Comparison of ENCODE assay signal across 23 cellular contexts in the genomic region with DNA sequence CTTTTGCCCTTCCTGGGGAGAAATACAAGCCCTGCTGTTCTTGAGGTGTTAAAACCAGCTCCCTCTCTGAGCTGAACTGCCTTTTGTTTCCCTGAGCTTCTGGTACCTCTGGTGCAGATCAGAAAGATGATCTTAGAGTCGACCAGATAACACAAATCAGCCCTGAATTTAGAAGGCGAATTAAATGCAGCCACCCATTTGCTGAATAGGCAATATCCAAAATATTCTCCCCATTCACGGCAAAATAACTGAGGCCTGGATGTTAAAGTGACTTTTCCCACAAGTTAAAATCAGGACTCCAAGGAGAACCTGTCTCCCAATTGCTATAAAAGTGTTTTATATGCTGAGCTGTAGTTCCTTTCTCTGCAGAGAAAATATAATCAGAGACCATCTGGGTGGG.
"Had no signal": no experiment of that assay in that cellular context is flagged by ENCODE, and none has a peak within 500 bp of the region (broad histone marks: within the 10 kb centered on the region; RNA-seq: fewer than 3 reads in every experiment).

No MANE protein-coding gene starts in this region.

- H3K9me3 ChIP-seq: left ventricle myocardium inferior, lower lobe of right lung, psoas muscle, sigmoid colon, thoracic aorta, transverse colon had no signal

- H3K9me3 Mint-ChIP-seq: dendritic cell treated with granulocyte-macrophage colony-stimulating factor and Interleukin-4, amounts not matched to agents 40 ng/mL and 50 ng/mL, for 4 days; memory B cell; mesothelial cell of epicardium; natural killer cell; stimulated activated naive B cell treated with anti-CD40 and anti-IgM and Interleukin-4, amounts not matched to agents 10 μg/mL and 1 μg/mL and 100 μg/mL, for 72 hours; stimulated activated naive CD8-positive, alpha-beta T cell treated with anti-CD3 and anti-CD28 coated beads, Interleukin-15, amount 100 ng/mL, for 72 hours had no signal

- H3K27ac Mint-ChIP-seq: dendritic cell treated with granulocyte-macrophage colony-stimulating factor and Interleukin-4, amounts not matched to agents 40 ng/mL and 50 ng/mL, for 4 days; memory B cell; mesothelial cell of epicardium; natural killer cell; stimulated activated naive B cell treated with anti-CD40 and anti-IgM and Interleukin-4, amounts not matched to agents 10 μg/mL and 1 μg/mL and 100 μg/mL, for 72 hours; stimulated activated naive CD8-positive, alpha-beta T cell treated with anti-CD3 and anti-CD28 coated beads, Interleukin-15, amount 100 ng/mL, for 72 hours had no signal

- H3K4me1 Mint-ChIP-seq: memory B cell had no signal

- FAIRE-seq: colon, endothelial cell of umbilical vein, kidney had no signal

- H3K36me3 Mint-ChIP-seq: memory B cell, mesothelial cell of epicardium, natural killer cell had no signal

- H3K27ac ChIP-seq: foreskin keratinocyte, hepatocyte, left ventricle myocardium inferior, lower lobe of right lung, psoas muscle, sigmoid colon, skin epidermis, thoracic aorta, transverse colon had no signal

- H3K79me2 ChIP-seq: hepatocyte had no signal

- DNase-seq: erythroblast; foreskin keratinocyte; kidney; left cardiac atrium; left ventricle myocardium inferior; lower lobe of right lung; natural killer cell; psoas muscle; retina; sigmoid colon; stimulated activated CD4-positive, alpha-beta T cell treated with anti-CD3 and anti-CD28 coated beads, Interleukin-2, amount 100 ng/mL, for 24 hours; stimulated activated CD4-positive, alpha-beta T cell treated with anti-CD3 and anti-CD28 coated beads, Interleukin-4, amount 100 ng/mL, for 4 hours; stimulated activated naive B cell treated with anti-CD40 and anti-IgM and Interleukin-4, amounts not matched to agents 10 μg/mL and 1 μg/mL and 100 μg/mL, for 72 hours; stimulated activated naive CD8-positive, alpha-beta T cell treated with anti-CD3 and anti-CD28 coated beads, Interleukin-15, amount 100 ng/mL, for 72 hours; transverse colon had no signal

- H3K4me2 ChIP-seq: hepatocyte had no signal

- H3K4me3 ChIP-seq: hepatocyte, left ventricle myocardium inferior, lower lobe of right lung, psoas muscle, sigmoid colon, skin epidermis, thoracic aorta, transverse colon had no signal

- ATAC-seq: foreskin keratinocyte; left cardiac atrium; lower lobe of right lung; natural killer cell; psoas muscle; stimulated activated naive B cell treated with anti-CD40 and anti-IgM and Interleukin-4, amounts not matched to agents 10 μg/mL and 1 μg/mL and 100 μg/mL, for 72 hours; stimulated activated naive CD8-positive, alpha-beta T cell treated with anti-CD3 and anti-CD28 coated beads, Interleukin-15, amount 100 ng/mL, for 72 hours had no signal

- H3K36me3 ChIP-seq: left ventricle myocardium inferior, lower lobe of right lung, sigmoid colon, thoracic aorta, transverse colon had no signal

- H2AFZ ChIP-seq: hepatocyte had no signal

- H3K4me3 Mint-ChIP-seq: dendritic cell treated with granulocyte-macrophage colony-stimulating factor and Interleukin-4, amounts not matched to agents 40 ng/mL and 50 ng/mL, for 4 days; memory B cell; mesothelial cell of epicardium; natural killer cell; stimulated activated naive B cell treated with anti-CD40 and anti-IgM and Interleukin-4, amounts not matched to agents 10 μg/mL and 1 μg/mL and 100 μg/mL, for 72 hours; stimulated activated naive CD8-positive, alpha-beta T cell treated with anti-CD3 and anti-CD28 coated beads, Interleukin-15, amount 100 ng/mL, for 72 hours had no signal
